In genomic region chr2:108637304-108637669, GRCh38 we compare ENCODE assay signal across 9 cellular contexts.
A peak's percentile ranks its signal among the peaks of the same experiment; 100 is the strongest.
DNase-seq lines count a peak whose midpoint lies in the region; ATAC-seq and TF ChIP-seq lines count a peak whose summit lies in the region.
"Had no signal": no experiment of that assay in that cellular context is flagged by ENCODE, and none has a peak within 500 bp of the region (broad histone marks: within the 10 kb centered on the region; RNA-seq: fewer than 3 reads in every experiment).

No MANE protein-coding gene starts in this region.

- no peak overlapping the region for H4K8ac ChIP-seq in mesendoderm (ENCODE audit: low read depth, low read length)

- H3K4me1 Mint-ChIP-seq in endothelial cell (ENCODE audit: unreplicated experiment) (peaks cover 68% of the 10 kb centered on the region), nephron (peaks cover 54% of the 10 kb centered on the region)

- peaks cover 4% of the 10 kb centered on the region for H3K36me3 Mint-ChIP-seq in endothelial cell (ENCODE audit: low read depth, unreplicated experiment)
- H3K36me3 Mint-ChIP-seq in nephron (ENCODE audit: low read depth), result peaks cover 4% of the 10 kb centered on the region

- no peak overlapping the region for H2BK120ac ChIP-seq in mesendoderm (ENCODE audit: low read depth, low read length)

- no peak overlapping the region for H2BK5ac ChIP-seq in mesendoderm (ENCODE audit: low read length)

- H3K4me3 Mint-ChIP-seq in endothelial cell (ENCODE audit: unreplicated experiment) (no peak overlapping the region), nephron (no peak overlapping the region)
- H3K4me3 Mint-ChIP-seq: IgD-negative memory B cell had no signal

- H3K79me2 ChIP-seq in mesendoderm (ENCODE audit: control insufficient read depth, insufficient read depth, low read length), result peaks cover 10% of the 10 kb centered on the region

- no peak overlapping the region for H3K9ac ChIP-seq in mesendoderm (ENCODE audit: low read length)

- no peaks in the 10 kb centered on the region for H3K36me3 ChIP-seq in mesendoderm (ENCODE audit: control insufficient read depth, insufficient read depth, low read length)
- no peaks in the 10 kb centered on the region for H3K36me3 ChIP-seq in A673 (ENCODE audit: insufficient read depth, low read length, poor library complexity, severe bottlenecking)

- no peak overlapping the region for H3K18ac ChIP-seq in mesendoderm (ENCODE audit: low read length)

- intact Hi-C loops in A673 (cut with micrococcal nuclease; ENCODE audit: unreplicated experiment), result no loop called here

- H3K23ac ChIP-seq in mesendoderm (ENCODE audit: low read length), result no peak overlapping the region

- POLR2A ChIA-PET in A673 (lab: Charles Lee; ENCODE audit: low non-redundant PET), result no interaction called here

- H3K9me3 Mint-ChIP-seq in endothelial cell (ENCODE audit: unreplicated experiment), result no peaks in the 10 kb centered on the region
- H3K9me3 Mint-ChIP-seq in nephron, result no peaks in the 10 kb centered on the region
- H3K9me3 Mint-ChIP-seq: IgD-negative memory B cell had no signal

- no peak for TF ChIP-seq CTCF in endothelial cell (IDR thresholded peaks at IDR 0.05; ENCODE audit: unreplicated experiment)
- no peak for TF ChIP-seq CTCF in nephron (IDR thresholded peaks at IDR 0.05; ENCODE audit: unreplicated experiment in 3 of 3)
- no peak for TF ChIP-seq CTCF in A673 (conservative IDR thresholded peaks at IDR 0.05; ENCODE audit: low read depth, low read length)

- CTCF ChIA-PET in A673 (lab: Charles Lee), result interaction anchor here (0.8 to 2.4 kb wide), 2 partner anchors 17 to 54 kb away, joined by 4 to 6 read pairs; no protein-coding TSS in a partner anchor

- WGBS in mesendoderm (ENCODE audit: extremely low coverage, insufficient coverage, low lambda C conversion rate), result no CpG with 5 or more reads among the region's 4 CpGs

- no peak overlapping the region for H3K4me2 ChIP-seq in mesendoderm (ENCODE audit: low read length)

- no peaks in the 10 kb centered on the region for H3K4me1 ChIP-seq in mesendoderm (ENCODE audit: control insufficient read depth, low read depth, low read length)
- H3K4me1 ChIP-seq in A673 (ENCODE audit: insufficient read depth, low read length, poor library complexity, severe bottlenecking), result peaks cover 18% of the 10 kb centered on the region

- no peaks in the 10 kb centered on the region for H3K27me3 ChIP-seq in mesendoderm (ENCODE audit: insufficient read depth, low read length, poor library complexity)
- no peaks in the 10 kb centered on the region for H3K27me3 ChIP-seq in A673 (replicated peaks; ENCODE audit: insufficient read depth, low read depth, low read length, poor library complexity)

- H3K79me1 ChIP-seq in mesendoderm (ENCODE audit: low read length), result peaks cover 7% of the 10 kb centered on the region

- no peak overlapping the region for H2BK15ac ChIP-seq in mesendoderm (replicated peaks; ENCODE audit: low read depth)

- no peak overlapping the region for H3K56ac ChIP-seq in mesendoderm (ENCODE audit: low read length)

- H4K5ac ChIP-seq in mesendoderm (ENCODE audit: low read length), result no peak overlapping the region

- DNase-seq in M059J (ENCODE audit: low read depth) (peak; percentile 89), endothelial cell (ENCODE audit: low spot score) (no peak), mesendoderm (no peak), superior temporal gyrus (ENCODE audit: extremely low spot score) (no peak), HuH-7.5 (ENCODE audit: low spot score) (no peak), A673 (ENCODE audit: low spot score) (no peak)

- H3K27ac ChIP-seq in mesendoderm (ENCODE audit: low read depth, low read length) (no peak overlapping the region), A673 (ENCODE audit: low read depth, low read length, poor library complexity, severe bottlenecking) (no peak overlapping the region)

- no peaks in the 10 kb centered on the region for H3K9me3 ChIP-seq in A673 (ENCODE audit: low read depth, low read length, poor library complexity, severe bottlenecking)

- no peak overlapping the region for H3K4me3 ChIP-seq in mesendoderm (ENCODE audit: low read length)
- H3K4me3 ChIP-seq in A673 (ENCODE audit: low read depth, low read length, poor library complexity, severe bottlenecking), result no peak overlapping the region

- no TSS peak for BruUV-seq in A673 (replicated peaks; lab: Mats Ljungman, UMichigan)

- H3K4ac ChIP-seq in mesendoderm (ENCODE audit: low read depth, low read length), result no peak overlapping the region

- no peak overlapping the region for H2AK5ac ChIP-seq in mesendoderm (ENCODE audit: low read length)

- H3K27ac Mint-ChIP-seq in endothelial cell (ENCODE audit: unreplicated experiment), result peak overlapping the region; percentile 65
- peak overlapping the region; percentile 9 to 34 (median 32) for H3K27ac Mint-ChIP-seq in nephron
- H3K27ac Mint-ChIP-seq: IgD-negative memory B cell had no signal

- ATAC-seq in GM18519 (IDR thresholded peaks at IDR 0.05; ENCODE audit: low FRiP score, unreplicated experiment), result peak; percentile 51

- H3K27me3 Mint-ChIP-seq in endothelial cell (ENCODE audit: unreplicated experiment), result peaks cover 1% of the 10 kb centered on the region
- H3K27me3 Mint-ChIP-seq in nephron (ENCODE audit: low read depth), result peaks cover 3% of the 10 kb centered on the region
